22 cellular contexts compared by ENCODE assay signal in genomic region chr3:97949110-97949485, GRCh38.
"Had no signal": no experiment of that assay in that cellular context is flagged by ENCODE, and none has a peak within 500 bp of the region (broad histone marks: within the 10 kb centered on the region; RNA-seq: fewer than 3 reads in every experiment).

No MANE protein-coding gene starts in this region.

- H3K4me1 Mint-ChIP-seq: activated naive CD8-positive, alpha-beta T cell treated with anti-CD3 and anti-CD28 coated beads for 36 hours; neural progenitor cell; stimulated activated effector memory CD8-positive, alpha-beta T cell treated with anti-CD3 and anti-CD28 coated beads, Interleukin-12 subunit alpha, Interleukin-12 subunit beta, amount 100 ng/mL, for 72 hours; stimulated activated naive CD8-positive, alpha-beta T cell treated with anti-CD3 and anti-CD28 coated beads, Interleukin-15, amount 100 ng/mL, for 72 hours had no signal

- H3K9me3 Mint-ChIP-seq: activated naive CD8-positive, alpha-beta T cell treated with anti-CD3 and anti-CD28 coated beads for 36 hours; activated T-cell treated with anti-CD3 and anti-CD28 coated beads, Interleukin-2, amount 50 U/mL, for 24 hours; naive thymus-derived CD8-positive, alpha-beta T cell; neural progenitor cell; stimulated activated effector memory CD8-positive, alpha-beta T cell treated with anti-CD3 and anti-CD28 coated beads, Interleukin-12 subunit alpha, Interleukin-12 subunit beta, amount 100 ng/mL, for 72 hours; stimulated activated naive CD8-positive, alpha-beta T cell treated with anti-CD3 and anti-CD28 coated beads, Interleukin-15, amount 100 ng/mL, for 72 hours had no signal

- H3K9me3 ChIP-seq: left lung, right lobe of liver, tibial nerve had no signal

- H3K27me3 ChIP-seq: hepatocyte, left lung, neural progenitor cell, right lobe of liver, tibial nerve had no signal

- H3K4me3 ChIP-seq: hepatocyte, left lung, neural progenitor cell, right lobe of liver, tibial nerve had no signal

- H3K27ac Mint-ChIP-seq: activated naive CD8-positive, alpha-beta T cell treated with anti-CD3 and anti-CD28 coated beads for 36 hours; activated T-cell treated with anti-CD3 and anti-CD28 coated beads, Interleukin-2, amount 50 U/mL, for 24 hours; neural progenitor cell; stimulated activated effector memory CD8-positive, alpha-beta T cell treated with anti-CD3 and anti-CD28 coated beads, Interleukin-12 subunit alpha, Interleukin-12 subunit beta, amount 100 ng/mL, for 72 hours; stimulated activated naive CD8-positive, alpha-beta T cell treated with anti-CD3 and anti-CD28 coated beads, Interleukin-15, amount 100 ng/mL, for 72 hours had no signal

- H3K27me3 Mint-ChIP-seq: activated naive CD8-positive, alpha-beta T cell treated with anti-CD3 and anti-CD28 coated beads for 36 hours; activated T-cell treated with anti-CD3 and anti-CD28 coated beads, Interleukin-2, amount 50 U/mL, for 24 hours; naive thymus-derived CD8-positive, alpha-beta T cell; stimulated activated naive CD8-positive, alpha-beta T cell treated with anti-CD3 and anti-CD28 coated beads, Interleukin-15, amount 100 ng/mL, for 72 hours had no signal

- H3K27ac ChIP-seq: hepatocyte, left lung, neural progenitor cell, right lobe of liver, tibial nerve had no signal

- ATAC-seq: left lung; naive thymus-derived CD8-positive, alpha-beta T cell; right lobe of liver; stimulated activated effector memory CD8-positive, alpha-beta T cell treated with anti-CD3 and anti-CD28 coated beads, Interleukin-12 subunit alpha, Interleukin-12 subunit beta, amount 100 ng/mL, for 72 hours; stimulated activated naive CD8-positive, alpha-beta T cell treated with anti-CD3 and anti-CD28 coated beads, Interleukin-15, amount 100 ng/mL, for 72 hours had no signal

- DNase-seq: activated CD4-positive, alpha-beta T cell treated with anti-CD3 and anti-CD28 coated beads for 1 hour; activated CD8-positive, alpha-beta memory T cell treated with anti-CD3 and anti-CD28 coated beads for 24 hours; activated CD8-positive, alpha-beta memory T cell treated with anti-CD3 and anti-CD28 coated beads, Interleukin-2, amount 50 U/mL, for 4 hours; activated naive CD4-positive, alpha-beta T cell treated with Interleukin-2 at 50 U/mL for 16 hours; activated naive CD8-positive, alpha-beta T cell treated with anti-CD3 and anti-CD28 coated beads for 36 hours; activated T-cell treated with anti-CD3 and anti-CD28 coated beads, Interleukin-2, amount 50 U/mL, for 24 hours; cerebellar nuclear complex; cortex of kidney; erythroblast; foreskin fibroblast; kidney glomerular epithelial cell; left lung; naive thymus-derived CD8-positive, alpha-beta T cell; posterior cingulate gyrus; right lobe of liver; small intestine; stimulated activated CD4-positive, alpha-beta T cell treated with anti-CD3 and anti-CD28 coated beads, Interleukin-2, amount 100 ng/mL, for 24 hours; stimulated activated naive CD8-positive, alpha-beta T cell treated with anti-CD3 and anti-CD28 coated beads, Interleukin-15, amount 100 ng/mL, for 72 hours had no signal

- H3K4me3 Mint-ChIP-seq: activated naive CD8-positive, alpha-beta T cell treated with anti-CD3 and anti-CD28 coated beads for 36 hours; activated T-cell treated with anti-CD3 and anti-CD28 coated beads, Interleukin-2, amount 50 U/mL, for 24 hours; naive thymus-derived CD8-positive, alpha-beta T cell; neural progenitor cell; stimulated activated effector memory CD8-positive, alpha-beta T cell treated with anti-CD3 and anti-CD28 coated beads, Interleukin-12 subunit alpha, Interleukin-12 subunit beta, amount 100 ng/mL, for 72 hours; stimulated activated naive CD8-positive, alpha-beta T cell treated with anti-CD3 and anti-CD28 coated beads, Interleukin-15, amount 100 ng/mL, for 72 hours had no signal

- H3K4me1 ChIP-seq: neural progenitor cell, right lobe of liver had no signal
